10 cellular contexts compared by ENCODE assay signal in genomic region chr16:89313583-89313982, GRCh38.
DNase-seq lines count a peak whose midpoint lies in the region; ATAC-seq and TF ChIP-seq lines count a peak whose summit lies in the region.
"Had no signal": no experiment of that assay in that cellular context is flagged by ENCODE, and none has a peak within 500 bp of the region (broad histone marks: within the 10 kb centered on the region; RNA-seq: fewer than 3 reads in every experiment).

No MANE protein-coding gene starts in this region.

- TF ChIP-seq POLR2A in breast epithelium (IDR thresholded peaks at IDR 0.05), result no peak

- intact Hi-C loops in MCF 10A (cut with micrococcal nuclease) (no loop called here), breast epithelium (cut with DNase I; ENCODE audit: low total_unique reads) (no loop called here), PC-3 (cut with micrococcal nuclease) (no loop called here)
- intact Hi-C loops in activated T-helper 1 cell treated with anti-CD3 and anti-CD28 coated beads, Interleukin-12 subunit alpha, Interleukin-12 subunit beta, Interleukin-2, Interleukin-4 antibody, amounts not matched to agents 30 ng/mL and 10 ng/mL and 1 ng/mL, durations not matched to agents 14 hours and 24 hours and 36 hours (cut with micrococcal nuclease), result no loop called here

- H3K9me3 ChIP-seq in breast epithelium (no peaks in the 10 kb centered on the region), thymus (ENCODE audit: control insufficient read depth) (peaks cover 1% of the 10 kb centered on the region), PC-3 (ENCODE audit: low read length) (no peaks in the 10 kb centered on the region)

- ATAC-seq in HG02885 (IDR thresholded peaks at IDR 0.05; ENCODE audit: poor library complexity, unreplicated experiment) (no peak), PC-3 (no peak), GM18498 (IDR thresholded peaks at IDR 0.05; ENCODE audit: unreplicated experiment) (no peak)

- H3K27me3 Mint-ChIP-seq in MCF 10A (ENCODE audit: insufficient read depth, unreplicated experiment) (no peaks in the 10 kb centered on the region), immature natural killer cell (ENCODE audit: low read depth in 3 of 3) (peaks cover 8 to 49% (median 46%) of the 10 kb centered on the region in 3 donors)
- H3K27me3 Mint-ChIP-seq in activated T-helper 1 cell treated with anti-CD3 and anti-CD28 coated beads, Interleukin-12 subunit alpha, Interleukin-12 subunit beta, Interleukin-2, Interleukin-4 antibody, amounts not matched to agents 30 ng/mL and 10 ng/mL and 1 ng/mL, durations not matched to agents 14 hours and 24 hours and 36 hours (ENCODE audit: insufficient read depth), result no peaks in the 10 kb centered on the region

- H3K4me2 ChIP-seq in PC-3 (ENCODE audit: low read length), result no peak overlapping the region

- H3K4me3 ChIP-seq in breast epithelium (no peak overlapping the region), thymus (ENCODE audit: low read length) (no peak overlapping the region), PC-3 (ENCODE audit: low read length) (no peak overlapping the region)
- H3K4me3 ChIP-seq: coronary artery had no signal

- DNase-seq in MCF 10A (ENCODE audit: unreplicated experiment), result no peak
- DNase-seq in breast epithelium (ENCODE audit: low spot score in 2 of 2), result no peak
- DNase-seq in activated T-helper 1 cell treated with anti-CD3 and anti-CD28 coated beads, Interleukin-12 subunit alpha, Interleukin-12 subunit beta, Interleukin-2, Interleukin-4 antibody, amounts not matched to agents 30 ng/mL and 10 ng/mL and 1 ng/mL, durations not matched to agents 14 hours and 24 hours and 36 hours (ENCODE audit: low spot score), result no peak
- DNase-seq in immature natural killer cell, result no peak
- DNase-seq in PC-3, result no peak
- DNase-seq: stimulated activated CD4-positive, alpha-beta T cell treated with anti-CD3 and anti-CD28 coated beads, Interleukin-2, amount 100 ng/mL, for 48 hours had no signal

- peaks cover 52% of the 10 kb centered on the region for H3K36me3 Mint-ChIP-seq in MCF 10A (ENCODE audit: insufficient read depth, unreplicated experiment)
- H3K36me3 Mint-ChIP-seq in activated T-helper 1 cell treated with anti-CD3 and anti-CD28 coated beads, Interleukin-12 subunit alpha, Interleukin-12 subunit beta, Interleukin-2, Interleukin-4 antibody, amounts not matched to agents 30 ng/mL and 10 ng/mL and 1 ng/mL, durations not matched to agents 14 hours and 24 hours and 36 hours (ENCODE audit: low read depth), result peaks cover 13% of the 10 kb centered on the region
- H3K36me3 Mint-ChIP-seq in immature natural killer cell, result peaks cover 0 to 7% (median 3%) of the 10 kb centered on the region in 3 donors

- H2AFZ ChIP-seq in PC-3 (ENCODE audit: low read length), result no peak overlapping the region

- H3K27me3 ChIP-seq in breast epithelium (no peaks in the 10 kb centered on the region), thymus (ENCODE audit: control insufficient read depth, insufficient read depth) (no peaks in the 10 kb centered on the region), PC-3 (ENCODE audit: low read length) (no peaks in the 10 kb centered on the region)

- peaks cover 0 to 8% of the 10 kb centered on the region in 2 donors for H3K4me1 ChIP-seq in breast epithelium
- peaks cover 61% of the 10 kb centered on the region for H3K4me1 ChIP-seq in thymus (ENCODE audit: control insufficient read depth, insufficient read depth, low read length)
- peaks cover 44% of the 10 kb centered on the region for H3K4me1 ChIP-seq in PC-3 (ENCODE audit: insufficient read depth, low read length)

- H3K9me2 ChIP-seq in PC-3 (replicated peaks; ENCODE audit: low read length), result no peaks in the 10 kb centered on the region

- TF ChIP-seq CTCF in MCF 10A (IDR thresholded peaks at IDR 0.05; ENCODE audit: unreplicated experiment) (no peak), breast epithelium (IDR thresholded peaks at IDR 0.05) (no peak), PC-3 (conservative IDR thresholded peaks at IDR 0.05; ENCODE audit: low read depth, low read length) (no peak)

- WGBS in thymus, result 97% methylated on average over 3 of the region's 3 CpGs

- H3K27ac Mint-ChIP-seq in MCF 10A (ENCODE audit: low read depth, unreplicated experiment) (peak overlapping the region; percentile 69), immature natural killer cell (peak overlapping the region; percentile 98 to 100 (median 99))
- peak overlapping the region; percentile 97 for H3K27ac Mint-ChIP-seq in activated T-helper 1 cell treated with anti-CD3 and anti-CD28 coated beads, Interleukin-12 subunit alpha, Interleukin-12 subunit beta, Interleukin-2, Interleukin-4 antibody, amounts not matched to agents 30 ng/mL and 10 ng/mL and 1 ng/mL, durations not matched to agents 14 hours and 24 hours and 36 hours

- H3F3A ChIP-seq in PC-3 (ENCODE audit: low read length, unreplicated experiment), result peaks cover 4% of the 10 kb centered on the region

- POLR2A ChIA-PET in MCF 10A (lab: Yijun Ruan, JAX) (interaction anchor here (0.6 to 3.8 kb wide), 5 partner anchors 11 to 195 kb away, joined by 3 to 27 read pairs (median 5); partner anchors contain the start of gene SPG7), PC-3 (lab: Charles Lee; ENCODE audit: unreplicated experiment) (interaction anchor here (0.7 kb wide), 1 partner anchor 681 kb away, joined by 3 read pairs; no protein-coding TSS in a partner anchor)

- H3K4me3 Mint-ChIP-seq in MCF 10A (ENCODE audit: unreplicated experiment), result no peak overlapping the region
- H3K4me3 Mint-ChIP-seq in activated T-helper 1 cell treated with anti-CD3 and anti-CD28 coated beads, Interleukin-12 subunit alpha, Interleukin-12 subunit beta, Interleukin-2, Interleukin-4 antibody, amounts not matched to agents 30 ng/mL and 10 ng/mL and 1 ng/mL, durations not matched to agents 14 hours and 24 hours and 36 hours, result peak overlapping the region; percentile 27
- peak overlapping the region; percentile 66 to 83 (median 77) for H3K4me3 Mint-ChIP-seq in immature natural killer cell

- H3K27ac ChIP-seq in breast epithelium (no peak overlapping the region), thymus (ENCODE audit: low read depth) (peak overlapping the region; percentile 36), PC-3 (ENCODE audit: low read length) (no peak overlapping the region)
- H3K27ac ChIP-seq: coronary artery had no signal

- CTCF ChIA-PET in MCF 10A (lab: Yijun Ruan, JAX) (no interaction called here), PC-3 (lab: Charles Lee) (no interaction called here)

- 0 out of 2 replicates have a peak, but pooled peaks cover 6% of the 10 kb centered on the region for H4K20me1 ChIP-seq in PC-3 (ENCODE audit: low read length)

- peaks cover 59% of the 10 kb centered on the region for H3K4me1 Mint-ChIP-seq in MCF 10A (ENCODE audit: insufficient read depth, unreplicated experiment)
- peaks cover 80% of the 10 kb centered on the region for H3K4me1 Mint-ChIP-seq in activated T-helper 1 cell treated with anti-CD3 and anti-CD28 coated beads, Interleukin-12 subunit alpha, Interleukin-12 subunit beta, Interleukin-2, Interleukin-4 antibody, amounts not matched to agents 30 ng/mL and 10 ng/mL and 1 ng/mL, durations not matched to agents 14 hours and 24 hours and 36 hours (ENCODE audit: low read depth)
- H3K4me1 Mint-ChIP-seq in immature natural killer cell, result peaks cover 89 to 91% of the 10 kb centered on the region in 2 donors

- H3K9me3 Mint-ChIP-seq in MCF 10A (ENCODE audit: unreplicated experiment), result no peaks in the 10 kb centered on the region
- no peaks in the 10 kb centered on the region for H3K9me3 Mint-ChIP-seq in activated T-helper 1 cell treated with anti-CD3 and anti-CD28 coated beads, Interleukin-12 subunit alpha, Interleukin-12 subunit beta, Interleukin-2, Interleukin-4 antibody, amounts not matched to agents 30 ng/mL and 10 ng/mL and 1 ng/mL, durations not matched to agents 14 hours and 24 hours and 36 hours
- H3K9me3 Mint-ChIP-seq in immature natural killer cell, result no peaks in the 10 kb centered on the region

- H3K36me3 ChIP-seq in breast epithelium, result no peaks in the 10 kb centered on the region
- H3K36me3 ChIP-seq in thymus (ENCODE audit: control insufficient read depth, insufficient read depth), result peaks cover 29% of the 10 kb centered on the region
- peaks cover 16% of the 10 kb centered on the region; the same call in 1 of the 2 replicates for H3K36me3 ChIP-seq in PC-3 (ENCODE audit: low read depth, low read length)

- BruUV-seq in MCF 10A (replicated peaks; lab: Mats Ljungman, UMichigan) (no TSS peak), PC-3 (replicated peaks; lab: Mats Ljungman, UMichigan) (no TSS peak)

- H3K79me2 ChIP-seq in PC-3 (ENCODE audit: low read length), result peaks cover 92% of the 10 kb centered on the region

- H3K9ac ChIP-seq in PC-3 (ENCODE audit: low read length), result no peak overlapping the region
